In the genomic region with DNA sequence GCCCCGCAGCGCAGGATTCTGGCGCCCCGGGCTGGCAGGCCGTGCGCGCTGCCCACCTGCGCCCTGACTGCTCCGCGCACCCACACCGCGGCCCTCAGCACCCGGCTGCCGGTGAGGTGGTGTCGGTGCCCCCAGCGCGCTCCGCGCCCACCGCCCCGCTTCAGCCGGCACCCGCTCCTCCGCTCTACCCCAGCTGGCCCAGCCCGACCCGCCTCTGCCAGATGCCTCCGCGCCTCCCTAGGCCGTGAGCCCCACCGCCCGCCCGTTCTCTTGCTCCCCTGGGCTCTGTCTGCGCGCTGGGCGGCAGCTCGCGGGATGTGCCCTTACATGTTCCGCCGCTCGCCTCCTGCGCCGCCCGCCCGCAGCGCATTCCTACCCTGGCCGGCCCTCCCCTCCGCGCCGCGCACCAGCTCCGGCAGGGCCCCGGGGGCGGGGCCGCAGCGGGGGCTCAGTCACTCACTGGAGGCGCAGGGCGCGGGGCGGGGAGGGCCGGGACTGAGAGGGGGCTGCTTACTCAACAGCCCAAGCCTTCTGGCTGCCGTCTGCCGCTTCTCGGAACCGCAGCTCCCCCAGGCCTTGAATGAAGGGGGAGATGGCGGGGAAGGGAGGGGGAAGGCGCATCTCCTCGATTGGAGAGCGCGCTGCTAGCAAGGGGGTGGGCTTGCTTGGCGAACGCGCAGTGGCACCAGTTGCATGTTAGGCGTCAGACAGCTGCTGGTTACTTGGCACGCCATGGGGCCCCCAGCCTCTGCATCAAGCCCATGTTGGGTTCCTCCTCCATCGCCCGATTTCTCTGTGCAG, we compare ENCODE assay signal across 8 cellular contexts. TPM values are rescaled to one million over a fixed set of nuclear protein-coding genes. Genes with fewer than 3 reads are reported as not detected.
DNase-seq lines count a peak whose midpoint lies in the region; ATAC-seq and TF ChIP-seq lines count a peak whose summit lies in the region.

A gene (minus strand): TSS at position 345 of the 801 bp plus-strand sequence. CDS start 402 bp downstream, outside the sequence.

- H3K4me3 ChIP-seq in endocrine pancreas (ENCODE audit: control insufficient read depth, insufficient read depth, low read length) (no peak within 1 kb of the TSS), lung (peak within 1 kb of the TSS; percentile 80)

- H3K4me1 ChIP-seq in endocrine pancreas (ENCODE audit: control insufficient read depth, insufficient read depth, low read length) (no peaks in the 10 kb centered on the region), lung (ENCODE audit: control insufficient read depth in 2 of 2, insufficient read depth in 2 of 2, low read length in 2 of 2) (peaks cover 0 to 20% of the 10 kb centered on the region in 2 donors)

- H3K9ac ChIP-seq in endocrine pancreas (ENCODE audit: control insufficient read depth, insufficient read depth, low read length) = peak within 1 kb of the TSS; percentile 54

- no peaks in the 10 kb centered on the region for H3K27me3 ChIP-seq in endocrine pancreas (ENCODE audit: control insufficient read depth, insufficient read depth, low read length)
- H3K27me3 ChIP-seq in lung (ENCODE audit: control insufficient read depth, insufficient read depth) = no peaks in the 10 kb centered on the region

- no peak for TF ChIP-seq CTCF in lung (IDR thresholded peaks at IDR 0.05; ENCODE audit: control extremely low read depth, extremely low read depth)

- ATAC-seq in HG02763 (IDR thresholded peaks at IDR 0.05; ENCODE audit: unreplicated experiment) (peak; percentile 74), lung (ENCODE audit: insufficient read depth, low FRiP score) (peak; percentile 86)

- WGBS in lung, 2 donors = 1% methylated on average over 40 to 76 of the region's 76 CpGs

- no peaks in the 10 kb centered on the region for H3K9me3 ChIP-seq in endocrine pancreas (ENCODE audit: control insufficient read depth, low read length)
- no peaks in the 10 kb centered on the region for H3K9me3 ChIP-seq in lung (ENCODE audit: control insufficient read depth in 2 of 2, insufficient read depth in 1 of 2, low read length in 1 of 2)

- DNase-seq in activated T-cell treated with anti-CD3 and anti-CD28 coated beads for 48 hours (ENCODE audit: low read depth) (peak; percentile 30), activated T-cell treated with anti-CD3 and anti-CD28 coated beads for 4 hours (no peak), NCI-H1930 (lab: John Stamatoyannopoulos, UW) (peak; percentile 52 to 68), lung (ENCODE audit: low spot score) (peak; percentile 79)
- DNase-seq in activated CD4-positive, alpha-beta T cell treated with anti-CD3 and anti-CD28 coated beads for 48 hours = peak; percentile 47
- DNase-seq in stimulated activated CD8-positive, alpha-beta memory T cell treated with anti-CD3 and anti-CD28 coated beads, Interleukin-4, amount 100 ng/mL, for 48 hours = peak; percentile 52

- no peaks in the 10 kb centered on the region for H3K36me3 ChIP-seq in endocrine pancreas (ENCODE audit: control insufficient read depth, insufficient read depth, low read length)
- peaks cover 0 to 13% of the 10 kb centered on the region in 2 donors for H3K36me3 ChIP-seq in lung (ENCODE audit: control insufficient read depth in 2 of 2, insufficient read depth in 2 of 2, low read length in 2 of 2)

- peak within 1 kb of the TSS; percentile 82 to 94 for H3K27ac ChIP-seq in lung (ENCODE audit: low read depth in 1 of 2, low read length in 1 of 2)

RNA-seq across cellular contexts. Expression of the gene that starts here (rescaled TPM):
- total RNA-seq in lung = 10 to 100 TPM; 12.8 to 73.2 TPM
- polyA plus RNA-seq in lung = 10 to 100 TPM; 25.9 to 51.8 TPM
